27 cellular contexts compared by ENCODE assay signal in the genomic region with DNA sequence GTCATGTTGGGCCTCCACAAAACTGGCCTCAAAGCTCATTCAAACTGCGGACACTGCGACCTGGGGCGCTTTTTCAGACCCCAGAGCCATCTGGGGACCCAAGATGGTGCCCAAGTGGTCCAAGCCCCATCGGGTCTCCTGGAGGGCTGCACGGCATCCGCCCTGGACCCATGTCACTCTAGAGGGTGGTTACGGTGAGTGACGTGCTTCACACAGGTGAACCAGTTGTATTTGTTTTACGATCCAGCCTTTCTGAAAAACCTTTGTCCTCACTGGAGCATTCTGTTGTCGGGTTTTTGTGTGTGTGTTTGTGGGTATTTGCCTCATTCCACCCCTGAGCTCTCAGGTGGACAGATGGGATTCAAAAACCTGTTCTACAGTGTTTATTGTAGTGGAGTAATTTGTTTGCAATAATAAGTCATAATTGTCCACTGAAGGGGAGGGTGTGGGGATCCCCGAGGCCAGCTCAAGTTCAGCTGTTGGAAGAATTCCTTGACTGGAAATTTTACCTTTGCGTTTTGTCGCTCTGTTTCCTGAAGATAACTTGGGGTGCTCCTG. TPM values are rescaled to one million over a fixed set of nuclear protein-coding genes. Genes with fewer than 3 reads are reported as not detected.
A peak's percentile ranks its signal among the peaks of the same experiment; 100 is the strongest.
DNase-seq lines count a peak whose midpoint lies in the region; ATAC-seq, FAIRE-seq and TF ChIP-seq lines count a peak whose summit lies in the region.
"Had no signal": no experiment of that assay in that cellular context is flagged by ENCODE, and none has a peak within 500 bp of the region (broad histone marks: within the 10 kb centered on the region; RNA-seq: fewer than 3 reads in every experiment).

No MANE protein-coding gene starts in this region.

- POLR2A ChIA-PET in HepG2 (lab: Yijun Ruan, JAX): no interaction called here

- no peak for DNase-seq in activated T-cell treated with anti-CD3 and anti-CD28 coated beads, Interleukin-2, amount 50 U/mL, for 24 hours
- no peak for DNase-seq in activated T-cell treated with anti-CD3 and anti-CD28 coated beads, Interleukin-2, amount 50 U/mL, for 48 hours
- peak; percentile 74 for DNase-seq in NCI-H748 (lab: John Stamatoyannopoulos, UW; ENCODE audit: unreplicated experiment)
- DNase-seq in HepG2 (ENCODE audit: low spot score): no peak
- DNase-seq in spleen: peak; percentile 66
- DNase-seq in colonic mucosa: no peak
- DNase-seq in H4 (ENCODE audit: low spot score): no peak
- DNase-seq: ACHN; activated B cell treated with CpG ODN at 0.5 μM for 24 hours; activated CD4-positive, alpha-beta T cell treated with anti-CD3 and anti-CD28 coated beads, Interleukin-2, amount 50 U/mL, for 48 hours; activated naive CD4-positive, alpha-beta T cell treated with Interleukin-2 at 50 U/mL for 16 hours; head of caudate nucleus; NCI-H2081 treated with DMSO at 0.1 percent for 48 hours; NCI-H510A; ovary; right cardiac atrium; stimulated activated CD8-positive, alpha-beta memory T cell treated with anti-CD3 and anti-CD28 coated beads, Interleukin-4, amount 100 ng/mL, for 48 hours; T-helper 9 cell had no signal

- H3K36me3 ChIP-seq in HepG2 (replicated peaks in 1 of 2; ENCODE audit: control insufficient read depth in 1 of 2, insufficient read depth in 2 of 2, low read length in 2 of 2) (no peaks in the 10 kb centered on the region), spleen (no peaks in the 10 kb centered on the region), colonic mucosa (no peaks in the 10 kb centered on the region)
- H3K36me3 ChIP-seq: ascending aorta, ovary had no signal

- H3K27ac Mint-ChIP-seq in activated T-cell treated with anti-CD3 and anti-CD28 coated beads, Interleukin-2, amount 50 U/mL, for 24 hours: no peak overlapping the region

- H4K20me1 ChIP-seq in HepG2 (ENCODE audit: insufficient read depth, low read length): no peaks in the 10 kb centered on the region

- no TSS peak for BruUV-seq in HepG2 (replicated peaks; lab: Mats Ljungman, UMichigan)

- no peaks in the 10 kb centered on the region for H3K9me3 Mint-ChIP-seq in activated T-cell treated with anti-CD3 and anti-CD28 coated beads, Interleukin-2, amount 50 U/mL, for 24 hours
- H3K9me3 Mint-ChIP-seq: activated B cell treated with CpG ODN at 0.5 μM for 24 hours; central memory CD8-positive, alpha-beta T cell had no signal

- no peaks in the 10 kb centered on the region for H3K36me3 Mint-ChIP-seq in activated T-cell treated with anti-CD3 and anti-CD28 coated beads, Interleukin-2, amount 50 U/mL, for 24 hours (ENCODE audit: low read depth)

- peak overlapping the region; percentile 79; the same call in 1 of the 2 replicates for H3K4me2 ChIP-seq in HepG2 (ENCODE audit: low read depth, low read length)

- H3K9ac ChIP-seq in HepG2 (ENCODE audit: insufficient read depth, low read depth, low read length) (no peak overlapping the region), colonic mucosa (ENCODE audit: low read depth in 2 of 2, low read length in 2 of 2) (no peak overlapping the region)

- in situ Hi-C loops in HepG2 (cut with HindIII; ENCODE audit: extremely low pct_ligation_motif_present, low pct_unique_long_range_greater_than_20kb): no loop called here

- no peaks in the 10 kb centered on the region for H3K79me2 ChIP-seq in HepG2 (ENCODE audit: insufficient read depth, low read length)

- H3K27me3 ChIP-seq in HepG2 (ENCODE audit: control insufficient read depth in 1 of 2, insufficient read depth in 2 of 2, low read length in 2 of 2): no peaks in the 10 kb centered on the region; a peak in 1 of 5 replicates
- H3K27me3 ChIP-seq in spleen (replicated peaks in 1 of 7): no peaks in the 10 kb centered on the region
- no peaks in the 10 kb centered on the region for H3K27me3 ChIP-seq in colonic mucosa
- H3K27me3 ChIP-seq: ascending aorta, dorsolateral prefrontal cortex, ovary had no signal

- H3K27ac ChIP-seq in HepG2 (ENCODE audit: extremely low read length, insufficient read depth, low read length) (no peak overlapping the region), spleen (peak overlapping the region in 5 of 8 donors; percentile 71 to 91 (median 88)), colonic mucosa (no peak overlapping the region)
- H3K27ac ChIP-seq: ascending aorta, C4-2B had no signal

- TF ChIP-seq CTCF in HepG2 (CRISPR knock-in tag; IDR thresholded peaks at IDR 0.05): no peak
- TF ChIP-seq CTCF in spleen (IDR thresholded peaks at IDR 0.05 in 8 of 11, conservative IDR thresholded peaks at IDR 0.05 in 3 of 11): no peak
- TF ChIP-seq CTCF in colonic mucosa (IDR thresholded peaks at IDR 0.05): no peak

- TF ChIP-seq POLR2A in HepG2 (IDR thresholded peaks at IDR 0.05; ENCODE audit: insufficient read depth in 1 of 2, low read depth in 2 of 2, low read length in 2 of 2) (no peak), spleen (IDR thresholded peaks at IDR 0.05) (no peak)

- TF ChIP-seq RAD21 in HepG2 (CRISPR knock-in tag; IDR thresholded peaks at IDR 0.05): no peak

- H3K9me3 ChIP-seq in HepG2 (ENCODE audit: low read length) (no peaks in the 10 kb centered on the region), spleen (no peaks in the 10 kb centered on the region), colonic mucosa (no peaks in the 10 kb centered on the region)
- H3K9me3 ChIP-seq: ascending aorta, ovary had no signal

- no peak for ATAC-seq in HepG2
- no peak for ATAC-seq in GM21528 (IDR thresholded peaks at IDR 0.05; ENCODE audit: low FRiP score, unreplicated experiment)
- ATAC-seq: HCT116 had no signal

- H2AFZ ChIP-seq in HepG2 (ENCODE audit: low read length): no peak overlapping the region

- H3K27me3 Mint-ChIP-seq in activated T-cell treated with anti-CD3 and anti-CD28 coated beads, Interleukin-2, amount 50 U/mL, for 24 hours: no peaks in the 10 kb centered on the region
- H3K27me3 Mint-ChIP-seq: activated B cell treated with CpG ODN at 0.5 μM for 24 hours had no signal

- H3K4me3 ChIP-seq in HepG2 (replicated peaks in 1 of 3; ENCODE audit: insufficient read depth in 1 of 3, low read depth in 2 of 3, low read length in 3 of 3): peak overlapping the region in 1 of 3 experiments; percentile 79; a peak in 1 of 6 replicates
- peak overlapping the region in 1 of 8 donors; percentile 69 for H3K4me3 ChIP-seq in spleen
- H3K4me3 ChIP-seq in colonic mucosa: no peak overlapping the region

- WGBS in HepG2 (ENCODE audit: low lambda C conversion rate): 87% methylated on average over 11 of the region's 13 CpGs
- 89 to 98% (median 93%) methylated on average over 11 to 13 of the region's 13 CpGs for WGBS in spleen, 5 donors

- intact Hi-C loops in HepG2 (cut with micrococcal nuclease; ENCODE audit: unreplicated experiment): no loop called here
- intact Hi-C loops in spleen (cut with DNase I; ENCODE audit: low total_unique reads): no loop called here
- intact Hi-C loops in colonic mucosa (cut with DNase I): no loop called here

- peaks cover 29% of the 10 kb centered on the region for H3K4me1 Mint-ChIP-seq in activated T-cell treated with anti-CD3 and anti-CD28 coated beads, Interleukin-2, amount 50 U/mL, for 24 hours (ENCODE audit: low read depth)

- H3K4me1 ChIP-seq in HepG2 (ENCODE audit: insufficient read depth, low read length) (peaks cover 67% of the 10 kb centered on the region), spleen (peaks cover 9 to 39% (median 18%) of the 10 kb centered on the region in 6 donors), colonic mucosa (peaks cover 22% of the 10 kb centered on the region)
- H3K4me1 ChIP-seq: ascending aorta had no signal

- H3K4me3 Mint-ChIP-seq in activated T-cell treated with anti-CD3 and anti-CD28 coated beads, Interleukin-2, amount 50 U/mL, for 24 hours: peak overlapping the region; percentile 58

- TF ChIP-seq EP300 in HepG2 (IDR thresholded peaks at IDR 0.05; ENCODE audit: low read depth in 2 of 2, low read length in 2 of 2) (no peak), HepG2 (CRISPR knock-in tag; IDR thresholded peaks at IDR 0.05; ENCODE audit: borderline replicate concordance) (no peak)

- CTCF ChIA-PET in HepG2 (lab: Yijun Ruan, JAX; ENCODE audit: low intra/inter-chr PET ratio, low total read pairs): no interaction called here

- no peak for FAIRE-seq in HepG2 (lab: Jason Lieb, UNC)
- FAIRE-seq: GM18507 had no signal

RNA-seq across cellular contexts. Expression of a gene that starts 1.9 kb away (rescaled TPM):
- total RNA-seq in HepG2 (2016; rRNA removed; fragmentation: Illumina TruSeq; extraction: Trizol) (3.8 and 4.3 TPM in 2 replicates), spleen (10 to 100 TPM in 1 of 7 donors, 1 to 10 TPM in 6; 2.0 to 14.6 (median 4.1) TPM), colonic mucosa (10 to 100 TPM in 1 of 2 donors, 1 to 10 TPM in 1; 2.1 to 65.1 TPM)
- total RNA-seq in HepG2 (2016; cell fraction: cytosol; rRNA removed; fragmentation: Illumina TruSeq; extraction: Trizol; ENCODE audit: low read depth): 1.8 and 2.1 TPM in 2 replicates
- 2.3 and 4.7 TPM in 2 replicates for total RNA-seq in HepG2 (2016; cell fraction: insoluble cytoplasmic fraction; rRNA removed; fragmentation: Illumina TruSeq; extraction: Trizol)
- 1.2 and 1.5 TPM in 2 replicates for total RNA-seq in HepG2 (2016; cell fraction: membrane; rRNA removed; fragmentation: Illumina TruSeq; extraction: Trizol)
- total RNA-seq in HepG2 (2016; cell fraction: nucleus; rRNA removed; fragmentation: Illumina TruSeq; extraction: Trizol): 3.7 and 5.8 TPM in 2 replicates
- polyA plus RNA-seq in HepG2 (2011; rRNA removed) (48.8 and 96.4 TPM in 2 replicates), spleen (1 to 10 TPM in 1 of 3 donors, under 1 TPM in 2; 0.30 to 1.1 (median 0.54) TPM)
- polyA plus RNA-seq in HepG2 (2011; cell fraction: cytosol; rRNA removed): 21.3 and 40.5 TPM in 2 replicates
- polyA plus RNA-seq in HepG2 (2011; cell fraction: nucleus; rRNA removed): 286 and 508 TPM in 2 replicates
- polyA plus RNA-seq in HepG2 (2012): 60.6 and 133 TPM in 2 replicates
- polyA plus RNA-seq in HepG2 (2016; cell fraction: cytosol; fragmentation: Illumina TruSeq; extraction: Trizol; ENCODE audit: low read depth): 1.3 and 1.5 TPM in 2 replicates
- polyA plus RNA-seq in HepG2 (2016; cell fraction: insoluble cytoplasmic fraction; fragmentation: Illumina TruSeq; extraction: Trizol; ENCODE audit: low read depth): 1.2 and 2.5 TPM in 2 replicates
- polyA plus RNA-seq in HepG2 (2016; cell fraction: membrane; fragmentation: Illumina TruSeq; extraction: Trizol; ENCODE audit: low read depth): 1.7 TPM in 2 replicates
- polyA plus RNA-seq in HepG2 (2016; cell fraction: nucleus; fragmentation: Illumina TruSeq; extraction: Trizol; ENCODE audit: insufficient read depth, low read depth): 9.4 and 12.9 TPM in 2 replicates
- polyA minus RNA-seq in HepG2 (2011; rRNA and poly(A)+ RNA removed; ENCODE audit: low replicate concordance): 29.6 TPM in 1 of 2 replicates, not detected in the other
- 7.6 and 19.3 TPM in 2 replicates for polyA minus RNA-seq in HepG2 (2011; cell fraction: cytosol; rRNA and poly(A)+ RNA removed)
- polyA minus RNA-seq in HepG2 (2011; cell fraction: nucleus; rRNA and poly(A)+ RNA removed): 24.8 and 52.6 TPM in 2 replicates
- not detected in 2 replicates for total RNA-seq in H4 (2014; rRNA removed; shearing (Covaris generic))
- total RNA-seq: activated B cell treated with CpG ODN at 0.5 μM for 24 hours, ascending aorta, subcutaneous adipose tissue, ureter had no signal

RNA-seq across cellular contexts. Expression of a gene that starts 7.0 kb away (rescaled TPM):
- total RNA-seq in HepG2 (2016; rRNA removed; fragmentation: Illumina TruSeq; extraction: Trizol) (0.22 TPM in 1 of 2 replicates, not detected in the other), spleen (10 to 100 TPM in 3 of 7 donors, 1 to 10 TPM in 3, under 1 TPM in 1; 0.79 to 44.6 (median 7.9) TPM), colonic mucosa (not detected)
- total RNA-seq in HepG2 (2016; cell fraction: cytosol; rRNA removed; fragmentation: Illumina TruSeq; extraction: Trizol; ENCODE audit: low read depth): not detected in 2 replicates
- total RNA-seq in HepG2 (2016; cell fraction: insoluble cytoplasmic fraction; rRNA removed; fragmentation: Illumina TruSeq; extraction: Trizol): not detected in 2 replicates
- not detected in 2 replicates for total RNA-seq in HepG2 (2016; cell fraction: membrane; rRNA removed; fragmentation: Illumina TruSeq; extraction: Trizol)
- not detected in 2 replicates for total RNA-seq in HepG2 (2016; cell fraction: nucleus; rRNA removed; fragmentation: Illumina TruSeq; extraction: Trizol)
- polyA plus RNA-seq in HepG2 (2011; rRNA removed) (0.53 and 0.97 TPM in 2 replicates), spleen (10 to 100 TPM in 1 of 3 donors, 1 to 10 TPM in 2; 3.2 to 15.4 (median 6.2) TPM)
- 0.47 TPM in 2 replicates for polyA plus RNA-seq in HepG2 (2011; cell fraction: cytosol; rRNA removed)
- 1.5 and 1.9 TPM in 2 replicates for polyA plus RNA-seq in HepG2 (2011; cell fraction: nucleus; rRNA removed)
- polyA plus RNA-seq in HepG2 (2012): 1.2 and 3.4 TPM in 2 replicates
- polyA plus RNA-seq in HepG2 (2016; cell fraction: cytosol; fragmentation: Illumina TruSeq; extraction: Trizol; ENCODE audit: low read depth): 0.43 TPM in 1 of 2 replicates, not detected in the other
- polyA plus RNA-seq in HepG2 (2016; cell fraction: insoluble cytoplasmic fraction; fragmentation: Illumina TruSeq; extraction: Trizol; ENCODE audit: low read depth): 0.53 TPM in 1 of 2 replicates, not detected in the other
- not detected in 2 replicates for polyA plus RNA-seq in HepG2 (2016; cell fraction: membrane; fragmentation: Illumina TruSeq; extraction: Trizol; ENCODE audit: low read depth)
- not detected in 2 replicates for polyA plus RNA-seq in HepG2 (2016; cell fraction: nucleus; fragmentation: Illumina TruSeq; extraction: Trizol; ENCODE audit: insufficient read depth, low read depth)
- polyA minus RNA-seq in HepG2 (2011; rRNA and poly(A)+ RNA removed; ENCODE audit: low replicate concordance): 0.30 TPM in 1 of 2 replicates, not detected in the other
- polyA minus RNA-seq in HepG2 (2011; cell fraction: cytosol; rRNA and poly(A)+ RNA removed): not detected in 2 replicates
- polyA minus RNA-seq in HepG2 (2011; cell fraction: nucleus; rRNA and poly(A)+ RNA removed): 0.26 and 1.1 TPM in 2 replicates
- total RNA-seq in H4 (2014; rRNA removed; shearing (Covaris generic)): not detected in 2 replicates
- total RNA-seq: ascending aorta, right cardiac atrium, subcutaneous adipose tissue, ureter had no signal

Comparison
In these comparisons a context has a peak if more than half of its experiments do, and no peak if none do; other contexts are left out.
1. DNase-seq: peak in NCI-H748 (single experiment) and spleen (single experiment); none in activated T-cell treated with anti-CD3 and anti-CD28 coated beads, Interleukin-2, amount 50 U/mL, for 24 hours (single experiment), activated T-cell treated with anti-CD3 and anti-CD28 coated beads, Interleukin-2, amount 50 U/mL, for 48 hours (0 of 2), HepG2 (single experiment), colonic mucosa (single experiment) and H4 (single experiment).
2. H3K27ac ChIP-seq: peak in spleen (5 of 8); none in HepG2 (single experiment) and colonic mucosa (single experiment).